23 cellular contexts compared by ENCODE assay signal in genomic region chr7:34136698-34137097, GRCh38.
A peak's percentile ranks its signal among the peaks of the same experiment; 100 is the strongest.
DNase-seq lines count a peak whose midpoint lies in the region; ATAC-seq, FAIRE-seq and TF ChIP-seq lines count a peak whose summit lies in the region.
"Had no signal": no experiment of that assay in that cellular context is flagged by ENCODE, and none has a peak within 500 bp of the region (broad histone marks: within the 10 kb centered on the region; RNA-seq: fewer than 3 reads in every experiment).

No MANE protein-coding gene starts in this region.

- H2AFZ ChIP-seq in parathyroid adenoma, result peak overlapping the region; percentile 11
- no peak overlapping the region for H2AFZ ChIP-seq in GM23248

- peak overlapping the region; percentile 17 to 75; a peak in 5 of 6 replicates for H3K27ac ChIP-seq in A549
- H3K27ac ChIP-seq in angular gyrus (ENCODE audit: low read depth, low read length), result peak overlapping the region; percentile 14
- H3K27ac ChIP-seq in parathyroid adenoma, result no peak overlapping the region
- no peak overlapping the region for H3K27ac ChIP-seq in GM23248
- H3K27ac ChIP-seq: Peyer's patch, SJCRH30 had no signal

- H3K4me1 ChIP-seq in A549, result peaks cover 23% of the 10 kb centered on the region; the same call in 2 of the 3 replicates
- H3K4me1 ChIP-seq in parathyroid adenoma, result peaks cover 17% of the 10 kb centered on the region
- H3K4me1 ChIP-seq in GM23248 (ENCODE audit: insufficient read depth), result peaks cover 42% of the 10 kb centered on the region
- H3K4me1 ChIP-seq: Peyer's patch, SJCRH30 had no signal

- TF ChIP-seq RAD21 in A549 (conservative IDR thresholded peaks at IDR 0.05 in 1 of 2, IDR thresholded peaks at IDR 0.05 in 1 of 2), result no peak

- ATAC-seq in A549 (no peak), HG02571 (IDR thresholded peaks at IDR 0.05; ENCODE audit: unreplicated experiment) (no peak), HG03521 (IDR thresholded peaks at IDR 0.05; ENCODE audit: unreplicated experiment) (no peak)
- ATAC-seq: CD8-positive, alpha-beta T cell had no signal

- TF ChIP-seq EP300 in A549 (IDR thresholded peaks at IDR 0.05), result no peak

- H3K9ac ChIP-seq in parathyroid adenoma, result no peak overlapping the region
- H3K9ac ChIP-seq in GM23248, result no peak overlapping the region

- H3K4me3 ChIP-seq in A549 (no peak overlapping the region), parathyroid adenoma (ENCODE audit: low read depth, low read length) (no peak overlapping the region), GM23248 (no peak overlapping the region)
- H3K4me3 ChIP-seq: Peyer's patch, SJCRH30 had no signal

- no peaks in the 10 kb centered on the region for H3K27me3 ChIP-seq in parathyroid adenoma (ENCODE audit: control insufficient read depth, insufficient read depth, low read length)
- H3K27me3 ChIP-seq in GM23248 (replicated peaks; ENCODE audit: insufficient read depth), result no peaks in the 10 kb centered on the region
- H3K27me3 ChIP-seq: Peyer's patch had no signal

- DNase-seq in NCI-H1092 treated with DMSO at 0.1 percent for 48 hours (lab: John Stamatoyannopoulos, UW) (peak; percentile 47), NCI-H1092 (lab: John Stamatoyannopoulos, UW) (no peak), A549 (ENCODE audit: low read depth in 1 of 2, low spot score in 1 of 2) (no peak), GM23248 (no peak)
- DNase-seq: 8988T; AML-193; CD8-positive, alpha-beta T cell; DMS53; GDM1; Karpas-422; MV-4-11; NCI-H1417; NCI-H1930; NCI-H748 treated with DMSO at 0.1 percent for 48 hours; Peyer's patch; SJCRH30 had no signal

- H3K4me2 ChIP-seq in A549 (no peak overlapping the region), parathyroid adenoma (ENCODE audit: low read length) (no peak overlapping the region), GM23248 (ENCODE audit: unreplicated experiment) (no peak overlapping the region)

- TF ChIP-seq CTCF in A549 (IDR thresholded peaks at IDR 0.05) (no peak), parathyroid adenoma (IDR thresholded peaks at IDR 0.05) (no peak)

- peaks cover 35% of the 10 kb centered on the region for H3F3A ChIP-seq in GM23248 (ENCODE audit: insufficient read depth)

- WGBS in A549 (ENCODE audit: missing lambda C conversion rate), result 59% methylated on average over 5 of the region's 5 CpGs
- WGBS in GM23248 (ENCODE audit: low coverage in 1 of 2, low lambda C conversion rate in 2 of 2, missing lambda C conversion rate in 2 of 2), 2 experiments, result 64 to 67% methylated on average over 5 of the region's 5 CpGs

- CTCF ChIA-PET in A549 (lab: Yijun Ruan, JAX), result interaction anchor here (0.7 to 5.0 kb wide), 3 partner anchors 11 to 184 kb away, joined by 3 to 43 read pairs (median 3); no protein-coding TSS in a partner anchor

- POLR2A ChIA-PET in A549 (lab: Yijun Ruan, JAX), result no interaction called here

- no peaks in the 10 kb centered on the region for H3K9me3 ChIP-seq in A549
- H3K9me3 ChIP-seq in parathyroid adenoma (ENCODE audit: control insufficient read depth, low read length), result no peaks in the 10 kb centered on the region
- H3K9me3 ChIP-seq in GM23248 (ENCODE audit: low read depth), result no peaks in the 10 kb centered on the region
- H3K9me3 ChIP-seq: Peyer's patch, SJCRH30 had no signal

- no peaks in the 10 kb centered on the region for H3K36me3 ChIP-seq in parathyroid adenoma (ENCODE audit: control insufficient read depth, insufficient read depth, low read length)
- H3K36me3 ChIP-seq in GM23248 (ENCODE audit: low read depth), result peaks cover 3% of the 10 kb centered on the region; the same call in 1 of the 2 replicates
- H3K36me3 ChIP-seq: Peyer's patch, SJCRH30 had no signal

- no peaks in the 10 kb centered on the region for H3K9me2 ChIP-seq in GM23248 (ENCODE audit: insufficient read depth)

- in situ Hi-C loops in GM23248 (cut with MboI), result no loop called here

- no peaks in the 10 kb centered on the region for H3K79me2 ChIP-seq in parathyroid adenoma
- H3K79me2 ChIP-seq in GM23248 (ENCODE audit: insufficient read depth), result peaks cover 68% of the 10 kb centered on the region

- H4K20me1 ChIP-seq in GM23248 (ENCODE audit: insufficient read depth), result no peaks in the 10 kb centered on the region

- no peak for TF ChIP-seq POLR2A in A549 (IDR thresholded peaks at IDR 0.05; ENCODE audit: low read length)

- FAIRE-seq in A549 (lab: Jason Lieb, UNC), result no peak
- FAIRE-seq: GM18507, GM19239, H54 had no signal

TF ChIP-seq in A549, 52 proteins besides CTCF, POLR2A, EP300 and RAD21:
- no peak for TF ChIP-seq BHLHE40 (IDR thresholded peaks at IDR 0.05; ENCODE audit: low read depth, low read length)
- no peak for TF ChIP-seq NR3C1 (IDR thresholded peaks at IDR 0.05)
- TF ChIP-seq SREBF2 (IDR thresholded peaks at IDR 0.05), result no peak
- TF ChIP-seq ATOH8 (CRISPR knock-in tag; IDR thresholded peaks at IDR 0.05; ENCODE audit: low read depth), result no peak
- TF ChIP-seq ELK1 (IDR thresholded peaks at IDR 0.05; ENCODE audit: low read depth, low read length), result no peak
- no peak for TF ChIP-seq MYC (IDR thresholded peaks at IDR 0.05; ENCODE audit: borderline replicate concordance, low read length)
- no peak for TF ChIP-seq PHF8 (IDR thresholded peaks at IDR 0.05; ENCODE audit: borderline replicate concordance, low read depth)
- no peak for TF ChIP-seq TFCP2L1 (CRISPR knock-in tag; IDR thresholded peaks at IDR 0.05)
- TF ChIP-seq CHD4 (IDR thresholded peaks at IDR 0.05; ENCODE audit: borderline replicate concordance), result no peak
- TF ChIP-seq CEBPB (IDR thresholded peaks at IDR 0.05), result no peak
- TF ChIP-seq ZNF302 (CRISPR knock-in tag; IDR thresholded peaks at IDR 0.05), result no peak
- TF ChIP-seq USF2 (IDR thresholded peaks at IDR 0.05), result no peak
- no peak for TF ChIP-seq POLR2AphosphoS2 (conservative IDR thresholded peaks at IDR 0.05; ENCODE audit: low read length)
- no peak for TF ChIP-seq CHD2 (IDR thresholded peaks at IDR 0.05; ENCODE audit: low read length, partially characterized antibody)
- TF ChIP-seq EHMT2 (IDR thresholded peaks at IDR 0.05; ENCODE audit: low read depth), result no peak
- no peak for TF ChIP-seq HOXB13 (CRISPR knock-in tag; IDR thresholded peaks at IDR 0.05; ENCODE audit: low read depth)
- no peak for TF ChIP-seq RCOR1 (IDR thresholded peaks at IDR 0.05; ENCODE audit: low read depth, low read length)
- no peak for TF ChIP-seq BCL3 (IDR thresholded peaks at IDR 0.05)
- TF ChIP-seq E2F6 (IDR thresholded peaks at IDR 0.05; ENCODE audit: borderline replicate concordance, low read depth), result no peak

Comparison
In these comparisons a context has a peak if more than half of its experiments do, and no peak if none do; other contexts are left out.
1. H3K27ac ChIP-seq: peak in A549 (2 of 2) and angular gyrus (single experiment); none in parathyroid adenoma (single experiment) and GM23248 (single experiment).